Comparison of ENCODE assay signal across 24 cellular contexts in the genomic region with DNA sequence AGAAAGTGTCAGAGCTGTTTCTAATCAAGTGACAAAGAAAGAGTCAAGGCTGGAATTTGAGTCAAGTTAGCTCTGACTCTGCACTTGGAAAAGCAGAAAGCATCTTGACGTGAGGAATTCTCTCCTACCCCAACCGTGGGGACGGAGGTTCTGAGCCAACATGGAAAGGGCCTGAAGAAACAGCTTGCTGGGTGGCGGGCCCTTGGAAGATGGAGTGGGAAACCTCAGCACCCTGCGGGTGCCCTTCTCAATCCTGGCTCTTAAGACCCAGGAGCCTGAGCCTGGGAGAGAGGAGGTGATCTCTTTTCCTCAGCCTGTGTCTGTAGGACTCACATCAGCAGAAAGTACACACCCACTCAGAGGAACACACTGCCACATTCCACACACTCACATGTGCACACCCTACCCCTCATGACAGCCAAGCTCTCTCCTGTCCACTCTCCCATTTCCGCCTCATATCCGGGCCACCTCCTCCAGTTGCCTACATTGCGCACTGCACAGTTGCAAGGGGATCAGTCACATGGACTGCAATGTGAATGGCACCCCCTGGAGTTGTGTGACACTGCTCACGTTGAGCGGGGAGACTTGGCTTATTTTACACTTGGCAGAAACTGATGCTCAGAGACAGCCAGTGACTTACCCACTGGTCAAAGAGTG.
DNase-seq lines count a peak whose midpoint lies in the region; ATAC-seq, FAIRE-seq and TF ChIP-seq lines count a peak whose summit lies in the region.
"Had no signal": no experiment of that assay in that cellular context is flagged by ENCODE, and none has a peak within 500 bp of the region (broad histone marks: within the 10 kb centered on the region; RNA-seq: fewer than 3 reads in every experiment).

No MANE protein-coding gene starts in this region.

- H3K9me1 ChIP-seq in K562 (ENCODE audit: control insufficient read depth, insufficient read depth, low read length) = no peaks in the 10 kb centered on the region

- H3K9me2 ChIP-seq in GM23248 (ENCODE audit: insufficient read depth) = no peaks in the 10 kb centered on the region

- TF ChIP-seq POLR2A in K562 (conservative IDR thresholded peaks at IDR 0.05) = no peak

- no peaks in the 10 kb centered on the region for H3K79me2 ChIP-seq in GM23248 (ENCODE audit: insufficient read depth)
- no peaks in the 10 kb centered on the region for H3K79me2 ChIP-seq in K562 (ENCODE audit: control insufficient read depth, insufficient read depth, low read length)
- H3K79me2 ChIP-seq: hepatocyte had no signal

- WGBS in GM23248 (ENCODE audit: low coverage in 1 of 2, low lambda C conversion rate in 2 of 2, missing lambda C conversion rate in 2 of 2), 2 experiments = 6 to 9% methylated on average over 10 of the region's 10 CpGs
- WGBS in K562 (ENCODE audit: insufficient coverage, low coverage, missing lambda C conversion rate) = 51% methylated on average over 10 of the region's 10 CpGs

- peak overlapping the region; percentile 65 for H2AFZ ChIP-seq in GM23248
- H2AFZ ChIP-seq in K562 (ENCODE audit: low read depth, low read length) = peak overlapping the region; percentile 36
- H2AFZ ChIP-seq: hepatocyte had no signal

- CTCF ChIA-PET in K562 (lab: Yijun Ruan, JAX; ENCODE audit: low intra/inter-chr PET ratio) = interaction anchor here (0.7 kb wide), 1 partner anchor 97 kb away, joined by 3 read pairs; no protein-coding TSS in a partner anchor

- H3K36me3 ChIP-seq in GM23248 (ENCODE audit: low read depth) (no peaks in the 10 kb centered on the region), K562 (ENCODE audit: control insufficient read depth, insufficient read depth, low read length) (no peaks in the 10 kb centered on the region), muscle layer of colon (ENCODE audit: insufficient read depth, low read length) (no peaks in the 10 kb centered on the region), stomach smooth muscle (ENCODE audit: control insufficient read depth in 2 of 2, insufficient read depth in 2 of 2, low read length in 2 of 2) (no peaks in the 10 kb centered on the region)
- H3K36me3 ChIP-seq: brain microvascular endothelial cell, suprapubic skin had no signal

- TF ChIP-seq RAD21 in K562 (CRISPR knock-in tag; conservative IDR thresholded peaks at IDR 0.05 in 1 of 2, IDR thresholded peaks at IDR 0.05 in 1 of 2) = peak; percentile 18 to 60; a peak in 3 of 4 replicates

- H3K27me3 ChIP-seq in GM23248 (replicated peaks; ENCODE audit: insufficient read depth) (peaks cover 7% of the 10 kb centered on the region; the same call in 1 of the 2 replicates), K562 (ENCODE audit: control insufficient read depth in 2 of 2, insufficient read depth in 2 of 2, low read length in 2 of 2) (no peaks in the 10 kb centered on the region), muscle layer of colon (ENCODE audit: control insufficient read depth in 1 of 2, insufficient read depth in 2 of 2, low read length in 2 of 2) (no peaks in the 10 kb centered on the region), stomach smooth muscle (ENCODE audit: control insufficient read depth in 1 of 2, insufficient read depth in 2 of 2, low read length in 2 of 2) (peaks cover 0 to 4% of the 10 kb centered on the region in 2 donors)
- H3K27me3 ChIP-seq: hepatocyte had no signal

- peak overlapping the region; percentile 15; the same call in 1 of the 2 replicates for H3K27ac ChIP-seq in GM23248
- no peak overlapping the region for H3K27ac ChIP-seq in K562 (ENCODE audit: extremely low read depth, low read depth, low read length)
- peak overlapping the region; percentile 63 for H3K27ac ChIP-seq in muscle layer of colon (ENCODE audit: low read depth, low read length)
- H3K27ac ChIP-seq in stomach smooth muscle (ENCODE audit: low read length) = peak overlapping the region; percentile 64
- H3K27ac ChIP-seq: brain microvascular endothelial cell, hepatocyte had no signal

- POLR2A ChIA-PET in K562 (lab: Yijun Ruan, JAX) = interaction anchor here (0.9 kb wide), 1 partner anchor 20 kb away, joined by 3 read pairs; no protein-coding TSS in a partner anchor

- peak; percentile 64 for FAIRE-seq in K562 (lab: Jason Lieb, UNC)
- FAIRE-seq: frontal cortex had no signal

- H4K20me1 ChIP-seq in GM23248 (ENCODE audit: insufficient read depth) (no peaks in the 10 kb centered on the region), K562 (replicated peaks; ENCODE audit: control insufficient read depth, insufficient read depth, low read length) (no peaks in the 10 kb centered on the region)

- peak overlapping the region; percentile 40; the same call in 1 of the 2 replicates for H3K4me3 ChIP-seq in GM23248
- H3K4me3 ChIP-seq in K562 = no peak overlapping the region
- no peak overlapping the region for H3K4me3 ChIP-seq in muscle layer of colon (ENCODE audit: low read depth in 1 of 2, low read length in 2 of 2)
- no peak overlapping the region for H3K4me3 ChIP-seq in stomach smooth muscle (ENCODE audit: low read length in 2 of 2)
- H3K4me3 ChIP-seq: hepatocyte, mucosa of descending colon, suprapubic skin had no signal

- H3K9me3 ChIP-seq in GM23248 (ENCODE audit: low read depth) (no peaks in the 10 kb centered on the region), K562 (replicated peaks; ENCODE audit: control insufficient read depth, insufficient read depth, low read depth, low read length) (no peaks in the 10 kb centered on the region), muscle layer of colon (ENCODE audit: low read length) (no peaks in the 10 kb centered on the region), stomach smooth muscle (ENCODE audit: control insufficient read depth in 2 of 2, low read length in 2 of 2) (no peaks in the 10 kb centered on the region)
- H3K9me3 ChIP-seq: mucosa of descending colon, suprapubic skin had no signal

- ATAC-seq in K562 = peak; percentile 73
- ATAC-seq in GM18517 (IDR thresholded peaks at IDR 0.05; ENCODE audit: unreplicated experiment) = no peak
- ATAC-seq: activated CD4-positive, alpha-beta T cell treated with anti-CD3 and anti-CD28 coated beads for 36 hours; mucosa of descending colon; stimulated activated effector memory CD8-positive, alpha-beta T cell treated with anti-CD3 and anti-CD28 coated beads, Interleukin-12 subunit alpha, Interleukin-12 subunit beta, amount 100 ng/mL, for 72 hours had no signal

- TF ChIP-seq EP300 in K562 (IDR thresholded peaks at IDR 0.05; ENCODE audit: low read length) = no peak

- H3K9ac ChIP-seq in GM23248 (peak overlapping the region; percentile 57; the same call in 1 of the 2 replicates), K562 (ENCODE audit: insufficient read depth in 1 of 2, low read depth in 2 of 2, low read length in 2 of 2) (0 out of 4 replicates have a peak overlapping the region, but pooled peaks of 1 of the 2 experiments have one; percentile 10), muscle layer of colon (ENCODE audit: low read length) (no peak overlapping the region), stomach smooth muscle (ENCODE audit: low read length in 2 of 2) (peak overlapping the region in 1 of 2 donors; percentile 47)

- intact Hi-C loops in K562 (cut with micrococcal nuclease) = loop anchor here (10.0 kb wide), 1 partner anchor 406 kb away; no protein-coding TSS in a partner anchor

- peaks cover 6% of the 10 kb centered on the region; the same call in 1 of the 2 replicates for H3F3A ChIP-seq in GM23248 (ENCODE audit: insufficient read depth)

- TF ChIP-seq CTCF in K562 (IDR thresholded peaks at IDR 0.05 in 2 of 3, conservative IDR thresholded peaks at IDR 0.05 in 1 of 3; ENCODE audit: insufficient read depth in 2 of 3, low read depth in 1 of 3, low read length in 3 of 3) = peak; percentile 31 to 45 (median 33); a peak in 3 of 6 replicates
- TF ChIP-seq CTCF in GM20000 (IDR thresholded peaks at IDR 0.05; ENCODE audit: extremely low read depth, missing control alignments) = no peak

- DNase-seq in GM23248 (peak; percentile 79), K562 (ENCODE audit: extremely low read depth in 1 of 4, low spot score in 3 of 4) (peak in 1 of 4 experiments; percentile 34), GM20000 (ENCODE audit: low spot score) (no peak)
- DNase-seq in activated CD8-positive, alpha-beta memory T cell treated with anti-CD3 and anti-CD28 coated beads, Interleukin-2, amount 50 U/mL, for 48 hours = no peak
- DNase-seq: activated CD4-positive, alpha-beta T cell treated with anti-CD3 and anti-CD28 coated beads for 36 hours; activated CD8-positive, alpha-beta memory T cell treated with anti-CD3 and anti-CD28 coated beads for 24 hours; activated gamma-delta T cell treated with Interleukin-2 at 50 U/mL for 16 hours; activated T-cell treated with anti-CD3 and anti-CD28 coated beads, Interleukin-2, amount 50 U/mL, for 24 hours; brain microvascular endothelial cell; CD4-positive, CD25-positive, alpha-beta regulatory T cell; DMS153; effector CD4-positive, alpha-beta T cell; Karpas-422; mucosa of descending colon; NCI-H1694; NCI-H526 treated with DMSO at 0.1 percent for 48 hours; stimulated activated CD4-positive, alpha-beta T cell treated with anti-CD3 and anti-CD28 coated beads, Interleukin-2, amount 100 ng/mL, for 48 hours had no signal

- peak overlapping the region; percentile 64 for H3K4me2 ChIP-seq in GM23248 (ENCODE audit: unreplicated experiment)
- no peak overlapping the region for H3K4me2 ChIP-seq in K562 (ENCODE audit: insufficient read depth, low read length)
- H3K4me2 ChIP-seq: hepatocyte had no signal

- in situ Hi-C loops in GM23248 (cut with MboI) (no loop called here), K562 (cut with MboI) (no loop called here)

- H3K4me1 ChIP-seq in GM23248 (ENCODE audit: insufficient read depth) (peaks cover 14% of the 10 kb centered on the region), K562 (replicated peaks in 1 of 2; ENCODE audit: control insufficient read depth in 2 of 2, insufficient read depth in 2 of 2, low read length in 2 of 2) (peaks cover 0 to 17% of the 10 kb centered on the region in 2 experiments; a peak in 2 of 5 replicates), muscle layer of colon (ENCODE audit: insufficient read depth, low read length) (peaks cover 24% of the 10 kb centered on the region), stomach smooth muscle (ENCODE audit: control insufficient read depth, insufficient read depth, low read length) (peaks cover 50% of the 10 kb centered on the region)

- BruUV-seq in K562 (replicated peaks; lab: Mats Ljungman, UMichigan) = no TSS peak
